1 cellular context compared by ENCODE assay signal in the genomic region with DNA sequence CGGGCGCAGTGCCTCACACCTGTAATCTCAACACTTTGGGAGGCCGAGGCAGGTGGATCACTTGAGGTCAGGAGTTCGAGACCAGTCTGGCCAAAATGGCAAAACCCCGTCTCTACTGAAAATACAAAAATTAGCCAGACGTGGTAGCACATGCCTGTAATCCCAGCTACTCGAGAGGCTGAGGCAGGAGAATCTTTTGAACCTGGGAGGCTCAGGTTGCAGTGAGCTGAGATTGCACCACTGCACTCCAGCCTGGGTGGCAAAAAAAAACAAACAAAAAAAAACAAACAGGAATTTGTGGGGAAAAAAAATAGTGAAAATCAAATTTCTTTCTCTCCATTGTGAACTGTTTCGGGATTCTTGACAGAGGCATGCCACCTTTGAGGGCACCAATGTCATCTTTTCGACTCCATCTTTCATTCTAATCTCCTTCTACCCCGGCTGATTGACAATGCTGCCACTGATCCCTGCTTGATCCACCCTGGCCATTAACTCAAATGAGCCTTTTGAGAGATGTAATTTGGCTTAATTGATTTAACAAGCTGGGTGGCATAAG.
A peak's percentile ranks its signal among the peaks of the same experiment; 100 is the strongest.
TF ChIP-seq lines count a peak whose summit lies in the region.

No MANE protein-coding gene starts in this region.

TF ChIP-seq in HepG2, 621 proteins besides CTCF, POLR2A, EP300 and RAD21:
- TF ChIP-seq ZMYM2 (CRISPR knock-in tag; IDR thresholded peaks at IDR 0.05) (0 out of 2 replicates have a peak, but pooled peaks have one; percentile 11), ZSCAN12 (CRISPR knock-in tag; IDR thresholded peaks at IDR 0.05) (0 out of 2 replicates have a peak, but pooled peaks have one; percentile 26), DMAP1 (CRISPR knock-in tag; IDR thresholded peaks at IDR 0.05) (peak; percentile 28; the same call in 1 of the 2 replicates), HOXD1 (CRISPR knock-in tag; IDR thresholded peaks at IDR 0.05) (0 out of 2 replicates have a peak, but pooled peaks have one; percentile 8), CHCHD3 (CRISPR knock-in tag; IDR thresholded peaks at IDR 0.05) (0 out of 2 replicates have a peak, but pooled peaks have one; percentile 4)
- TF ChIP-seq, protein P1, sequence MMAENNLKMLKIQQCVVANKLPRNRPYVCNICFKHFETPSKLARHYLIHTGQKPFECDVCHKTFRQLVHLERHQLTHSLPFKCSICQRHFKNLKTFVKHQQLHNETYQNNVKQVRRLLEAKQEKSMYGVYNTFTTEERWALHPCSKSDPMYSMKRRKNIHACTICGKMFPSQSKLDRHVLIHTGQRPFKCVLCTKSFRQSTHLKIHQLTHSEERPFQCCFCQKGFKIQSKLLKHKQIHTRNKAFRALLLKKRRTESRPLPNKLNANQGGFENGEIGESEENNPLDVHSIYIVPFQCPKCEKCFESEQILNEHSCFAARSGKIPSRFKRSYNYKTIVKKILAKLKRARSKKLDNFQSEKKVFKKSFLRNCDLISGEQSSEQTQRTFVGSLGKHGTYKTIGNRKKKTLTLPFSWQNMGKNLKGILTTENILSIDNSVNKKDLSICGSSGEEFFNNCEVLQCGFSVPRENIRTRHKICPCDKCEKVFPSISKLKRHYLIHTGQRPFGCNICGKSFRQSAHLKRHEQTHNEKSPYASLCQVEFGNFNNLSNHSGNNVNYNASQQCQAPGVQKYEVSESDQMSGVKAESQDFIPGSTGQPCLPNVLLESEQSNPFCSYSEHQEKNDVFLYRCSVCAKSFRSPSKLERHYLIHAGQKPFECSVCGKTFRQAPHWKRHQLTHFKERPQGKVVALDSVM (CRISPR knock-in tag; IDR thresholded peaks at IDR 0.05) = peak; percentile 63; the same call in 1 of the 2 replicates
- TF ChIP-seq, protein P2, sequence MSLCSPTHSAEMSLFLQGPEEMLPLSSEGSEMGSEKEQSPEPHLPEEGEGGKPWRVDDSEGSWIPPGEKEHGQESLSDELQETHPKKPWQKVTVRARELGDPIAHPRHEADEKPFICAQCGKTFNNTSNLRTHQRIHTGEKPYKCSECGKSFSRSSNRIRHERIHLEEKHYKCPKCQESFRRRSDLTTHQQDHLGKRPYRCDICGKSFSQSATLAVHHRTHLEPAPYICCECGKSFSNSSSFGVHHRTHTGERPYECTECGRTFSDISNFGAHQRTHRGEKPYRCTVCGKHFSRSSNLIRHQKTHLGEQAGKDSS (CRISPR knock-in tag; IDR thresholded peaks at IDR 0.05; ENCODE audit: borderline replicate concordance, low read depth) = 0 out of 2 replicates have a peak, but pooled peaks have one; percentile 34
